Comparison of ENCODE assay signal across 1 cellular context in genomic region chr17:49677134-49677932, GRCh38.
TF ChIP-seq lines count a peak whose summit lies in the region.

No MANE protein-coding gene starts in this region.

TF ChIP-seq in K562, 482 proteins besides CTCF, POLR2A, EP300 and RAD21 (continued from another document and continues in another):
- TF ChIP-seq LCOR (CRISPR knock-in tag; IDR thresholded peaks at IDR 0.05): 0 out of 2 replicates have a peak, but pooled peaks have one; percentile 48
- TF ChIP-seq SUPT5H (IDR thresholded peaks at IDR 0.05): peak; percentile 81; the same call in 1 of the 2 replicates
- no peak for TF ChIP-seq RBM17 (IDR thresholded peaks at IDR 0.05; ENCODE audit: borderline replicate concordance, low read depth, low read length)
- TF ChIP-seq RBM39 (optimal IDR thresholded peaks at IDR 0.05; ENCODE audit: low read depth, low read length): no peak
- peak; percentile 39; the same call in 1 of the 2 replicates for TF ChIP-seq CBFA2T3 (IDR thresholded peaks at IDR 0.05)
- TF ChIP-seq ELK1 (CRISPR knock-in tag; IDR thresholded peaks at IDR 0.05): no peak
- peak; percentile 38; the same call in 1 of the 2 replicates for TF ChIP-seq ETS1 (conservative IDR thresholded peaks at IDR 0.05; ENCODE audit: control insufficient read depth, low read depth, low read length)
- TF ChIP-seq NFRKB (IDR thresholded peaks at IDR 0.05; ENCODE audit: low read depth): peak; percentile 73; the same call in 1 of the 2 replicates
- no peak for TF ChIP-seq CREB1 (IDR thresholded peaks at IDR 0.05)
- peak; percentile 43; the same call in 1 of the 2 replicates for TF ChIP-seq CREB1 (CRISPR knock-in tag; IDR thresholded peaks at IDR 0.05)
- TF ChIP-seq TAF9B (IDR thresholded peaks at IDR 0.05; ENCODE audit: partially characterized antibody): peak; percentile 60
- TF ChIP-seq SIN3A (IDR thresholded peaks at IDR 0.05; ENCODE audit: borderline replicate concordance in 2 of 2, control insufficient read depth in 1 of 2, low read depth in 2 of 2, low read length in 2 of 2): peak; percentile 56 to 63; a peak in 2 of 4 replicates
- TF ChIP-seq POLR2H (tag; IDR thresholded peaks at IDR 0.05; ENCODE audit: low read depth): 0 out of 2 replicates have a peak, but pooled peaks have one; percentile 46
- peak in 1 of 3 experiments; percentile 64; a peak in 2 of 6 replicates for TF ChIP-seq ZBTB11 (CRISPR knock-in tag; IDR thresholded peaks at IDR 0.05)
- peak; percentile 24; the same call in 1 of the 2 replicates for TF ChIP-seq CBFA2T2 (conservative IDR thresholded peaks at IDR 0.05)
- no peak for TF ChIP-seq KAT7 (CRISPR knock-in tag; IDR thresholded peaks at IDR 0.05; ENCODE audit: borderline replicate concordance)
- peak; percentile 77 for TF ChIP-seq POU5F1 (IDR thresholded peaks at IDR 0.05; ENCODE audit: borderline replicate concordance, low read depth, low read length, partially characterized antibody)
- peak; percentile 29; the same call in 1 of the 2 replicates for TF ChIP-seq SMARCE1 (IDR thresholded peaks at IDR 0.05)
- TF ChIP-seq, protein P1, sequence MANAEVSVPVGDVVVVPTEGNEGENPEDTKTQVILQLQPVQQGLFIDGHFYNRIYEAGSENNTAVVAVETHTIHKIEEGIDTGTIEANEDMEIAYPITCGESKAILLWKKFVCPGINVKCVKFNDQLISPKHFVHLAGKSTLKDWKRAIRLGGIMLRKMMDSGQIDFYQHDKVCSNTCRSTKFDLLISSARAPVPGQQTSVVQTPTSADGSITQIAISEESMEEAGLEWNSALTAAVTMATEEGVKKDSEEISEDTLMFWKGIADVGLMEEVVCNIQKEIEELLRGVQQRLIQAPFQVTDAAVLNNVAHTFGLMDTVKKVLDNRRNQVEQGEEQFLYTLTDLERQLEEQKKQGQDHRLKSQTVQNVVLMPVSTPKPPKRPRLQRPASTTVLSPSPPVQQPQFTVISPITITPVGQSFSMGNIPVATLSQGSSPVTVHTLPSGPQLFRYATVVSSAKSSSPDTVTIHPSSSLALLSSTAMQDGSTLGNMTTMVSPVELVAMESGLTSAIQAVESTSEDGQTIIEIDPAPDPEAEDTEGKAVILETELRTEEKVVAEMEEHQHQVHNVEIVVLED (CRISPR knock-in tag; IDR thresholded peaks at IDR 0.05): peak; percentile 28; the same call in 1 of the 2 replicates
- no peak for TF ChIP-seq HLTF (IDR thresholded peaks at IDR 0.05)
- no peak for TF ChIP-seq BRF1 (IDR thresholded peaks at IDR 0.05; ENCODE audit: borderline replicate concordance, extremely low read depth, insufficient read length)
- no peak for TF ChIP-seq NFIX (CRISPR knock-in tag; IDR thresholded peaks at IDR 0.05; ENCODE audit: low read depth)
- peak; percentile 24 for TF ChIP-seq KDM5B (IDR thresholded peaks at IDR 0.05; ENCODE audit: insufficient replicate concordance, low read depth, low read length)
- TF ChIP-seq RFX1 (IDR thresholded peaks at IDR 0.05): peak; percentile 62
- TF ChIP-seq MIER1 (IDR thresholded peaks at IDR 0.05; ENCODE audit: low read depth): no peak
- no peak for TF ChIP-seq ATF6 (CRISPR knock-in tag; IDR thresholded peaks at IDR 0.05)
- TF ChIP-seq THRAP3 (IDR thresholded peaks at IDR 0.05; ENCODE audit: borderline replicate concordance): 0 out of 2 replicates have a peak, but pooled peaks have one; percentile 12
- TF ChIP-seq CHD2 (IDR thresholded peaks at IDR 0.05; ENCODE audit: low read depth, low read length): peak; percentile 30; the same call in 1 of the 2 replicates
- TF ChIP-seq ZNF217 (CRISPR knock-in tag; IDR thresholded peaks at IDR 0.05): no peak
- TF ChIP-seq NCOA1 (IDR thresholded peaks at IDR 0.05; ENCODE audit: low read depth): peak; percentile 26; the same call in 1 of the 2 replicates
- TF ChIP-seq ZNF146 (CRISPR knock-in tag; IDR thresholded peaks at IDR 0.05; ENCODE audit: unreplicated experiment): no peak
- TF ChIP-seq OTX1 (CRISPR knock-in tag; IDR thresholded peaks at IDR 0.05): no peak
- TF ChIP-seq ZNF830 (CRISPR knock-in tag; IDR thresholded peaks at IDR 0.05): no peak
- TF ChIP-seq NRF1 (conservative IDR thresholded peaks at IDR 0.05 in 1 of 2, IDR thresholded peaks at IDR 0.05 in 1 of 2): peak; percentile 99
- TF ChIP-seq, protein P2, sequence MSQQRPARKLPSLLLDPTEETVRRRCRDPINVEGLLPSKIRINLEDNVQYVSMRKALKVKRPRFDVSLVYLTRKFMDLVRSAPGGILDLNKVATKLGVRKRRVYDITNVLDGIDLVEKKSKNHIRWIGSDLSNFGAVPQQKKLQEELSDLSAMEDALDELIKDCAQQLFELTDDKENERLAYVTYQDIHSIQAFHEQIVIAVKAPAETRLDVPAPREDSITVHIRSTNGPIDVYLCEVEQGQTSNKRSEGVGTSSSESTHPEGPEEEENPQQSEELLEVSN (IDR thresholded peaks at IDR 0.05; ENCODE audit: borderline replicate concordance in 1 of 2, extremely low read depth in 1 of 2, insufficient read depth in 1 of 2, insufficient read length in 1 of 2, low read depth in 1 of 2, low read length in 1 of 2, poor library complexity in 1 of 2, severe bottlenecking in 1 of 2): peak; percentile 11 to 60
- no peak for TF ChIP-seq PBX2 (CRISPR knock-in tag; IDR thresholded peaks at IDR 0.05; ENCODE audit: low read depth)
- TF ChIP-seq PBX2 (tag; conservative IDR thresholded peaks at IDR 0.05; ENCODE audit: low read depth): no peak
